Comparison of ENCODE assay signal across 9 cellular contexts in the genomic region with DNA sequence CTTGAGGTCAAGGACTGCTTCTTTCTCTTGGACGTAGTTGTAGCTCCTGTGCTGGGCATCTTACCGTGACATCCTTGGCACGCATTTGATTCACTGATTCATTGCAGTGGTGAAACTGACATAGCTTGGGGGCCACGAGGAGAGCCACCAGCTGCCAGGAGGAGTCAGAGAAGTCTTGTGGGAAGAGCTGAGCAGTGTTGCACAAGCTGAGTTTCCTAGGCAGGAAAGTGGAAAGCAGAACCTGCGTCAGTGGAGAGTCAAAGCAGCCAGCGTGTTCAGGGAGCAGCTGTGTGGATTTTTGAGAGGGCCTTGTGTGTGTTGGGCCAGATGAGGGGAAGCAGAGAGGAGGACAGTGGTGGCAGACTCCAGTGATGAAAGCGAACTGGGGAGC.
A peak's percentile ranks its signal among the peaks of the same experiment; 100 is the strongest.
DNase-seq lines count a peak whose midpoint lies in the region; ATAC-seq and TF ChIP-seq lines count a peak whose summit lies in the region.
"Had no signal": no experiment of that assay in that cellular context is flagged by ENCODE, and none has a peak within 500 bp of the region (broad histone marks: within the 10 kb centered on the region; RNA-seq: fewer than 3 reads in every experiment).

No MANE protein-coding gene starts in this region.

- H3K4me3 ChIP-seq in foreskin fibroblast (ENCODE audit: low read depth in 1 of 2, low read length in 2 of 2), result no peak overlapping the region
- no peak overlapping the region for H3K4me3 ChIP-seq in skeletal muscle cell (ENCODE audit: low read depth, low read length)
- H3K4me3 ChIP-seq: BLaER1 had no signal

- DNase-seq in activated CD4-positive, alpha-beta T cell treated with anti-CD3 and anti-CD28 coated beads for 48 hours, result peak; percentile 63
- no peak for DNase-seq in activated CD4-positive, alpha-beta T cell treated with anti-CD3 and anti-CD28 coated beads, Interleukin-2, amount 50 U/mL, for 4 hours
- no peak for DNase-seq in T-helper 2 cell treated with Interferon-gamma antibody and Interleukin-4, amounts not matched to agents 5 μg/mL and 100 μg/mL, for 36 hours (ENCODE audit: low spot score)
- DNase-seq in foreskin fibroblast, result peak; percentile 98 to 99
- peak; percentile 91 for DNase-seq in skeletal muscle cell (ENCODE audit: low read depth)
- no peak for DNase-seq in activated effector memory CD4-positive, alpha-beta T cell treated with anti-CD3 and anti-CD28 coated beads, Interleukin-2, amount 50 U/mL, for 16 hours

- ATAC-seq in HG03280 (IDR thresholded peaks at IDR 0.05; ENCODE audit: unreplicated experiment) (no peak), HG02938 (IDR thresholded peaks at IDR 0.05; ENCODE audit: unreplicated experiment) (no peak)

- TF ChIP-seq CTCF in foreskin fibroblast (IDR thresholded peaks at IDR 0.05; ENCODE audit: low read depth, low read length), result no peak

- H3K4me1 Mint-ChIP-seq in T-helper 2 cell treated with Interferon-gamma antibody and Interleukin-4, amounts not matched to agents 5 μg/mL and 100 μg/mL, for 36 hours (ENCODE audit: low read depth), result peaks cover 71% of the 10 kb centered on the region

- H3K27me3 Mint-ChIP-seq in T-helper 2 cell treated with Interferon-gamma antibody and Interleukin-4, amounts not matched to agents 5 μg/mL and 100 μg/mL, for 36 hours (ENCODE audit: low read depth), result no peaks in the 10 kb centered on the region

- peak overlapping the region; percentile 82 for H3K27ac Mint-ChIP-seq in T-helper 2 cell treated with Interferon-gamma antibody and Interleukin-4, amounts not matched to agents 5 μg/mL and 100 μg/mL, for 36 hours

- peaks cover 35% of the 10 kb centered on the region for H3K36me3 Mint-ChIP-seq in T-helper 2 cell treated with Interferon-gamma antibody and Interleukin-4, amounts not matched to agents 5 μg/mL and 100 μg/mL, for 36 hours (ENCODE audit: low read depth)

- peak overlapping the region; percentile 61 for H3K4me3 Mint-ChIP-seq in T-helper 2 cell treated with Interferon-gamma antibody and Interleukin-4, amounts not matched to agents 5 μg/mL and 100 μg/mL, for 36 hours

- no peaks in the 10 kb centered on the region for H3K9me3 Mint-ChIP-seq in T-helper 2 cell treated with Interferon-gamma antibody and Interleukin-4, amounts not matched to agents 5 μg/mL and 100 μg/mL, for 36 hours

Comparison
In these comparisons a context has a peak if more than half of its experiments do, and no peak if none do; other contexts are left out.
1. DNase-seq: peak in activated CD4-positive, alpha-beta T cell treated with anti-CD3 and anti-CD28 coated beads for 48 hours (single experiment), foreskin fibroblast (2 of 2) and skeletal muscle cell (single experiment); none in activated CD4-positive, alpha-beta T cell treated with anti-CD3 and anti-CD28 coated beads, Interleukin-2, amount 50 U/mL, for 4 hours (0 of 2), T-helper 2 cell treated with Interferon-gamma antibody and Interleukin-4, amounts not matched to agents 5 μg/mL and 100 μg/mL, for 36 hours (single experiment) and activated effector memory CD4-positive, alpha-beta T cell treated with anti-CD3 and anti-CD28 coated beads, Interleukin-2, amount 50 U/mL, for 16 hours (single experiment).